In genomic region chr6:129642322-129642721, GRCh38 we compare ENCODE assay signal across 13 cellular contexts.
DNase-seq lines count a peak whose midpoint lies in the region; ATAC-seq, FAIRE-seq and TF ChIP-seq lines count a peak whose summit lies in the region.
"Had no signal": no experiment of that assay in that cellular context is flagged by ENCODE, and none has a peak within 500 bp of the region (broad histone marks: within the 10 kb centered on the region; RNA-seq: fewer than 3 reads in every experiment).

No MANE protein-coding gene starts in this region.

- H3K4me1 ChIP-seq in endothelial cell of umbilical vein (ENCODE audit: control insufficient read depth, extremely low read depth, insufficient read depth, low read length) (peaks cover 86% of the 10 kb centered on the region), trophoblast cell (ENCODE audit: control insufficient read depth in 1 of 2, insufficient read depth in 2 of 2, low read length in 2 of 2) (peaks cover 3% of the 10 kb centered on the region in 2 experiments), H9 (ENCODE audit: insufficient read depth, low read length) (peaks cover 3% of the 10 kb centered on the region; the same call in 1 of the 2 replicates)

- POLR2A ChIA-PET in endothelial cell of umbilical vein (lab: Charles Lee), result interaction anchor here (1.0 kb wide), 1 partner anchor 31 kb away, joined by 3 read pairs; no protein-coding TSS in a partner anchor

- BruUV-seq in Calu3 (replicated peaks; lab: Mats Ljungman, UMichigan) (no TSS peak), endothelial cell of umbilical vein (replicated peaks; lab: Mats Ljungman, UMichigan) (no TSS peak)

- no peak overlapping the region for H3K23ac ChIP-seq in trophoblast cell (ENCODE audit: low read length)
- H3K23ac ChIP-seq in H9 (ENCODE audit: insufficient read length, low read depth, low read length), result no peak overlapping the region

- H3K9me3 Mint-ChIP-seq in Calu3 (ENCODE audit: low read depth, unreplicated experiment), result no peaks in the 10 kb centered on the region
- H3K9me3 Mint-ChIP-seq in HFFc6, result no peaks in the 10 kb centered on the region
- no peaks in the 10 kb centered on the region for H3K9me3 Mint-ChIP-seq in H9
- H3K9me3 Mint-ChIP-seq: CD8-positive, alpha-beta memory T cell had no signal

- H3K79me1 ChIP-seq in trophoblast cell (ENCODE audit: low read length) (peaks cover 7% of the 10 kb centered on the region), H9 (ENCODE audit: insufficient read depth, low read depth, low read length, poor library complexity, severe bottlenecking) (no peaks in the 10 kb centered on the region)

- intact Hi-C loops in Calu3 (cut with micrococcal nuclease; ENCODE audit: unreplicated experiment) (no loop called here), endothelial cell of umbilical vein (cut with micrococcal nuclease) (no loop called here), left cardiac atrium (cut with DNase I) (no loop called here)

- H4K8ac ChIP-seq in trophoblast cell (ENCODE audit: low read depth, low read length) (no peak overlapping the region), H9 (replicated peaks; ENCODE audit: insufficient read length, low read depth, low read length) (no peak overlapping the region)

- H4K20me1 ChIP-seq in endothelial cell of umbilical vein (replicated peaks; ENCODE audit: control insufficient read depth, extremely low read depth, insufficient read depth, low read length), result no peaks in the 10 kb centered on the region
- no peaks in the 10 kb centered on the region for H4K20me1 ChIP-seq in H9 (ENCODE audit: control insufficient read depth, insufficient read depth, insufficient read length)

- CTCF ChIA-PET in Calu3 (lab: Charles Lee), result no interaction called here
- CTCF ChIA-PET in endothelial cell of umbilical vein (lab: Charles Lee), result interaction anchor here (1.1 to 1.4 kb wide), 4 partner anchors 10 to 133 kb away, joined by 3 to 5 read pairs (median 3); no protein-coding TSS in a partner anchor

- H3K4me3 Mint-ChIP-seq in Calu3 (ENCODE audit: low read depth, unreplicated experiment), result no peak overlapping the region
- no peak overlapping the region; the same call in 1 of the 2 replicates for H3K4me3 Mint-ChIP-seq in HFFc6
- H3K4me3 Mint-ChIP-seq in H9, result no peak overlapping the region
- H3K4me3 Mint-ChIP-seq: CD14-positive monocyte; CD8-positive, alpha-beta memory T cell had no signal

- H3K4ac ChIP-seq in trophoblast cell (ENCODE audit: low read depth, low read length) (no peak overlapping the region), H9 (ENCODE audit: low read depth, low read length) (no peak overlapping the region)

- H3K36me3 Mint-ChIP-seq in Calu3 (ENCODE audit: insufficient read depth, unreplicated experiment), result peaks cover 57% of the 10 kb centered on the region
- peaks cover 31% of the 10 kb centered on the region for H3K36me3 Mint-ChIP-seq in HFFc6 (ENCODE audit: low read depth)
- peaks cover 0 to under 1% (median 0%) of the 10 kb centered on the region in 3 experiments; a peak in 2 of 7 replicates for H3K36me3 Mint-ChIP-seq in H9 (ENCODE audit: insufficient read depth in 1 of 3, low read depth in 3 of 3)

- peaks cover 20% of the 10 kb centered on the region for H3K79me2 ChIP-seq in endothelial cell of umbilical vein (ENCODE audit: control insufficient read depth, insufficient read depth, low read length)
- peaks cover 5% of the 10 kb centered on the region for H3K79me2 ChIP-seq in trophoblast cell (ENCODE audit: control insufficient read depth, insufficient read depth, low read length, poor library complexity)
- H3K79me2 ChIP-seq in H9 (ENCODE audit: insufficient read depth, low read length), result no peaks in the 10 kb centered on the region

- peaks cover 3 to 17% of the 10 kb centered on the region in 2 experiments for H3K36me3 ChIP-seq in endothelial cell of umbilical vein (ENCODE audit: control insufficient read depth in 2 of 2, extremely low read depth in 1 of 2, insufficient read depth in 2 of 2, low read length in 2 of 2)
- no peaks in the 10 kb centered on the region for H3K36me3 ChIP-seq in trophoblast cell (ENCODE audit: control insufficient read depth in 1 of 2, insufficient read depth in 2 of 2, low read length in 2 of 2)

- DNase-seq in Calu3 (no peak), HFFc6 (no peak), endothelial cell of umbilical vein (ENCODE audit: low read depth, low spot score) (no peak), trophoblast cell (no peak), H9 (no peak), DMS 273 treated with DMSO at 0.1 percent for 48 hours (lab: John Stamatoyannopoulos, UW) (no peak), left cardiac atrium (no peak)
- DNase-seq: Caco-2; CD8-positive, alpha-beta memory T cell; HCEC 1CT had no signal

- peaks cover 69% of the 10 kb centered on the region for H3K4me1 Mint-ChIP-seq in Calu3 (ENCODE audit: low read depth, unreplicated experiment)
- peaks cover 88% of the 10 kb centered on the region for H3K4me1 Mint-ChIP-seq in HFFc6 (ENCODE audit: low read depth)
- peaks cover 18 to 33% of the 10 kb centered on the region in 2 experiments for H3K4me1 Mint-ChIP-seq in H9
- H3K4me1 Mint-ChIP-seq: CD8-positive, alpha-beta memory T cell had no signal

- no peak overlapping the region for H3K56ac ChIP-seq in H9 (ENCODE audit: insufficient read length, low read depth, low read length)

- FAIRE-seq in endothelial cell of umbilical vein (lab: Jason Lieb, UNC), result no peak
- FAIRE-seq: H1 had no signal

- H2AFZ ChIP-seq in endothelial cell of umbilical vein (ENCODE audit: low read depth, low read length), result no peak overlapping the region
- no peak overlapping the region for H2AFZ ChIP-seq in trophoblast cell (ENCODE audit: insufficient read depth, low read length, poor library complexity)
- no peak overlapping the region for H2AFZ ChIP-seq in H9 (ENCODE audit: low read length)

- H4K5ac ChIP-seq in H9 (ENCODE audit: insufficient read length, low read depth, low read length), result no peak overlapping the region

- H3K27ac Mint-ChIP-seq in Calu3 (ENCODE audit: unreplicated experiment), result peak overlapping the region; percentile 66
- H3K27ac Mint-ChIP-seq in HFFc6, result peak overlapping the region; percentile 50; the same call in 1 of the 2 replicates
- no peak overlapping the region for H3K27ac Mint-ChIP-seq in H9
- H3K27ac Mint-ChIP-seq: CD14-positive monocyte; CD8-positive, alpha-beta memory T cell had no signal

- no peak for TF ChIP-seq POLR2A in endothelial cell of umbilical vein (IDR thresholded peaks at IDR 0.05; ENCODE audit: low read depth, low read length)

- H2BK120ac ChIP-seq in trophoblast cell (ENCODE audit: insufficient read depth, low read length, poor library complexity), result peak overlapping the region; percentile 76
- H2BK120ac ChIP-seq in H9 (ENCODE audit: low read depth, low read length, poor library complexity, severe bottlenecking), result no peak overlapping the region

- H3K9ac ChIP-seq in endothelial cell of umbilical vein (replicated peaks; ENCODE audit: extremely low read depth, insufficient read depth, low read length), result no peak overlapping the region
- H3K9ac ChIP-seq in trophoblast cell (ENCODE audit: low read length), result no peak overlapping the region
- no peak overlapping the region for H3K9ac ChIP-seq in H9 (ENCODE audit: extremely low read depth, insufficient read length, low read length)

- no peaks in the 10 kb centered on the region for H3K23me2 ChIP-seq in H9 (ENCODE audit: insufficient read length, low read depth, low read length, poor library complexity, severe bottlenecking)

- H3K9me3 ChIP-seq in endothelial cell of umbilical vein (replicated peaks; ENCODE audit: control insufficient read depth, insufficient read depth, low read length), result no peaks in the 10 kb centered on the region
- no peaks in the 10 kb centered on the region for H3K9me3 ChIP-seq in trophoblast cell (ENCODE audit: insufficient read depth, low read depth, low read length)
- H3K9me3 ChIP-seq in H9 (ENCODE audit: control insufficient read depth, low read depth, low read length), result no peaks in the 10 kb centered on the region
- H3K9me3 ChIP-seq: Caco-2 had no signal

- no peak overlapping the region for H2BK20ac ChIP-seq in H9 (ENCODE audit: low read depth, low read length, poor library complexity, severe bottlenecking)

- H3T11ph ChIP-seq in H9 (ENCODE audit: low read length), result no peak overlapping the region

- TF ChIP-seq CTCF in Calu3 (IDR thresholded peaks at IDR 0.05; ENCODE audit: unreplicated experiment) (no peak), HFFc6 (IDR thresholded peaks at IDR 0.05) (no peak), endothelial cell of umbilical vein (IDR thresholded peaks at IDR 0.05; ENCODE audit: extremely low read depth in 1 of 2, insufficient read depth in 1 of 2, low read depth in 1 of 2, low read length in 2 of 2) (no peak), H9 (conservative IDR thresholded peaks at IDR 0.05) (no peak)

- no peak for ATAC-seq in left cardiac atrium

- no peaks in the 10 kb centered on the region for H3K9me1 ChIP-seq in endothelial cell of umbilical vein (replicated peaks; ENCODE audit: control insufficient read depth, extremely low read depth, insufficient read depth, low read length)

- no peak overlapping the region for H4K12ac ChIP-seq in trophoblast cell (ENCODE audit: low read depth, low read length)

- H3K4me2 ChIP-seq in endothelial cell of umbilical vein (ENCODE audit: insufficient read depth, low read length) (no peak overlapping the region), trophoblast cell (ENCODE audit: low read length) (no peak overlapping the region), H9 (ENCODE audit: insufficient read depth, insufficient read length, low read length) (no peak overlapping the region)

- no peak overlapping the region for H3K18ac ChIP-seq in trophoblast cell (ENCODE audit: low read length)
- H3K18ac ChIP-seq in H9 (ENCODE audit: insufficient read length, low read depth, low read length), result no peak overlapping the region

- dilution Hi-C loops in endothelial cell of umbilical vein (cut with MboI; ENCODE audit: extremely low pct_ligation_motif_present, low sequenced_read_pairs), result no loop called here

- no peak overlapping the region for H3K4me3 ChIP-seq in endothelial cell of umbilical vein (replicated peaks in 1 of 3; ENCODE audit: insufficient read depth in 1 of 3, low read depth in 1 of 3, low read length in 3 of 3)
- H3K4me3 ChIP-seq in trophoblast cell (ENCODE audit: low read depth, low read length), result no peak overlapping the region

- H2AK5ac ChIP-seq in trophoblast cell (ENCODE audit: low read length) (no peak overlapping the region), H9 (ENCODE audit: insufficient read length, low read length) (no peak overlapping the region)

- H3K27ac ChIP-seq in endothelial cell of umbilical vein (ENCODE audit: insufficient read depth, low read depth, low read length), result peak overlapping the region; percentile 10
- H3K27ac ChIP-seq in trophoblast cell (ENCODE audit: low read depth, low read length), result no peak overlapping the region
- no peak overlapping the region for H3K27ac ChIP-seq in H9 (ENCODE audit: insufficient read length, low read depth, low read length)
- H3K27ac ChIP-seq: HL-60 had no signal

- H2BK15ac ChIP-seq in H9 (ENCODE audit: low read depth, low read length), result no peak overlapping the region

- H2BK12ac ChIP-seq in trophoblast cell (ENCODE audit: low read length) (no peak overlapping the region), H9 (ENCODE audit: insufficient read length, low read depth, low read length) (no peak overlapping the region)

- peak overlapping the region; percentile 21 for H2BK5ac ChIP-seq in trophoblast cell (ENCODE audit: low read depth, low read length, poor library complexity)
- no peak overlapping the region for H2BK5ac ChIP-seq in H9 (ENCODE audit: insufficient read length, low read length)

- H3K27me3 ChIP-seq in endothelial cell of umbilical vein (ENCODE audit: control insufficient read depth in 2 of 2, insufficient read depth in 2 of 2, low read length in 2 of 2), result no peaks in the 10 kb centered on the region
- no peaks in the 10 kb centered on the region for H3K27me3 ChIP-seq in trophoblast cell (ENCODE audit: insufficient read depth, low read length)
- no peaks in the 10 kb centered on the region for H3K27me3 ChIP-seq in H9 (ENCODE audit: insufficient read depth, low read length)

- no peaks in the 10 kb centered on the region for H3K27me3 Mint-ChIP-seq in Calu3 (ENCODE audit: unreplicated experiment)
- no peaks in the 10 kb centered on the region for H3K27me3 Mint-ChIP-seq in HFFc6 (ENCODE audit: insufficient read depth)
- H3K27me3 Mint-ChIP-seq in H9 (ENCODE audit: low read depth), result no peaks in the 10 kb centered on the region
- H3K27me3 Mint-ChIP-seq: CD8-positive, alpha-beta memory T cell had no signal

- H4K91ac ChIP-seq in trophoblast cell (ENCODE audit: low read depth, low read length) (no peak overlapping the region), H9 (ENCODE audit: insufficient read length, low read depth, low read length) (no peak overlapping the region)

- H3K14ac ChIP-seq in trophoblast cell (ENCODE audit: low read length) (no peak overlapping the region), H9 (ENCODE audit: insufficient read depth, low read length) (no peak overlapping the region)

Comparison
In these comparisons a context has a peak if more than half of its experiments do, and no peak if none do; other contexts are left out.
1. H3K27ac Mint-ChIP-seq: peak in Calu3 (single experiment) and HFFc6 (single experiment); none in H9 (0 of 3).